1 cellular context compared by ENCODE assay signal in the genomic region with DNA sequence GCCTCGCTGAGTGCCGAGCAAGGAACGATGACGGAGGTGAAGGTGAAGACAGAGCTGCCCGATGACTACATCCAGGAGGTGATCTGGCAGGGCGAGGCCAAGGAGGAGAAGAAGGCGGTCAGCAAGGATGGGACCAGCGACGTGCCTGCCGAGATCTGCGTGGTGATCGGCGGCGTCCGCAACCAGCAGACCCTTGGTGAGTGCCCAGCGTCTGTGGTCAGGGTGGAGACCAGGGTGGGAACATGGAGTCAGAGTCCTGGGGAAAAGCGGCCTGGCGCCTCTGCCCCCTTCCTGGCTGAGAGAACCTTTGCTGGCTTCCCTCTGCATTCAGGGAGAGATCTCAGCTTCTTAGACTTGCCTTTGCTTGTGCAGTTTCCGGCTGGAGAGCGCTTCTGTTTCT.
TF ChIP-seq lines count a peak whose summit lies in the region.

No MANE protein-coding gene starts in this region.

TF ChIP-seq in GM23338, 12 proteins besides CTCF, POLR2A, EP300 and RAD21 (continued from another document):
- no peak for TF ChIP-seq REST (IDR thresholded peaks at IDR 0.05; ENCODE audit: unreplicated experiment)
- no peak for TF ChIP-seq STAT1 (IDR thresholded peaks at IDR 0.05; ENCODE audit: unreplicated experiment)
- no peak for TF ChIP-seq ZNF331 (CRISPR knock-in tag; IDR thresholded peaks at IDR 0.05; ENCODE audit: low read depth)
- no peak for TF ChIP-seq ZNF114 (CRISPR knock-in tag; IDR thresholded peaks at IDR 0.05)
- no peak for TF ChIP-seq CREB1 (CRISPR knock-in tag; IDR thresholded peaks at IDR 0.05; ENCODE audit: low read depth)
- TF ChIP-seq, protein P1, sequence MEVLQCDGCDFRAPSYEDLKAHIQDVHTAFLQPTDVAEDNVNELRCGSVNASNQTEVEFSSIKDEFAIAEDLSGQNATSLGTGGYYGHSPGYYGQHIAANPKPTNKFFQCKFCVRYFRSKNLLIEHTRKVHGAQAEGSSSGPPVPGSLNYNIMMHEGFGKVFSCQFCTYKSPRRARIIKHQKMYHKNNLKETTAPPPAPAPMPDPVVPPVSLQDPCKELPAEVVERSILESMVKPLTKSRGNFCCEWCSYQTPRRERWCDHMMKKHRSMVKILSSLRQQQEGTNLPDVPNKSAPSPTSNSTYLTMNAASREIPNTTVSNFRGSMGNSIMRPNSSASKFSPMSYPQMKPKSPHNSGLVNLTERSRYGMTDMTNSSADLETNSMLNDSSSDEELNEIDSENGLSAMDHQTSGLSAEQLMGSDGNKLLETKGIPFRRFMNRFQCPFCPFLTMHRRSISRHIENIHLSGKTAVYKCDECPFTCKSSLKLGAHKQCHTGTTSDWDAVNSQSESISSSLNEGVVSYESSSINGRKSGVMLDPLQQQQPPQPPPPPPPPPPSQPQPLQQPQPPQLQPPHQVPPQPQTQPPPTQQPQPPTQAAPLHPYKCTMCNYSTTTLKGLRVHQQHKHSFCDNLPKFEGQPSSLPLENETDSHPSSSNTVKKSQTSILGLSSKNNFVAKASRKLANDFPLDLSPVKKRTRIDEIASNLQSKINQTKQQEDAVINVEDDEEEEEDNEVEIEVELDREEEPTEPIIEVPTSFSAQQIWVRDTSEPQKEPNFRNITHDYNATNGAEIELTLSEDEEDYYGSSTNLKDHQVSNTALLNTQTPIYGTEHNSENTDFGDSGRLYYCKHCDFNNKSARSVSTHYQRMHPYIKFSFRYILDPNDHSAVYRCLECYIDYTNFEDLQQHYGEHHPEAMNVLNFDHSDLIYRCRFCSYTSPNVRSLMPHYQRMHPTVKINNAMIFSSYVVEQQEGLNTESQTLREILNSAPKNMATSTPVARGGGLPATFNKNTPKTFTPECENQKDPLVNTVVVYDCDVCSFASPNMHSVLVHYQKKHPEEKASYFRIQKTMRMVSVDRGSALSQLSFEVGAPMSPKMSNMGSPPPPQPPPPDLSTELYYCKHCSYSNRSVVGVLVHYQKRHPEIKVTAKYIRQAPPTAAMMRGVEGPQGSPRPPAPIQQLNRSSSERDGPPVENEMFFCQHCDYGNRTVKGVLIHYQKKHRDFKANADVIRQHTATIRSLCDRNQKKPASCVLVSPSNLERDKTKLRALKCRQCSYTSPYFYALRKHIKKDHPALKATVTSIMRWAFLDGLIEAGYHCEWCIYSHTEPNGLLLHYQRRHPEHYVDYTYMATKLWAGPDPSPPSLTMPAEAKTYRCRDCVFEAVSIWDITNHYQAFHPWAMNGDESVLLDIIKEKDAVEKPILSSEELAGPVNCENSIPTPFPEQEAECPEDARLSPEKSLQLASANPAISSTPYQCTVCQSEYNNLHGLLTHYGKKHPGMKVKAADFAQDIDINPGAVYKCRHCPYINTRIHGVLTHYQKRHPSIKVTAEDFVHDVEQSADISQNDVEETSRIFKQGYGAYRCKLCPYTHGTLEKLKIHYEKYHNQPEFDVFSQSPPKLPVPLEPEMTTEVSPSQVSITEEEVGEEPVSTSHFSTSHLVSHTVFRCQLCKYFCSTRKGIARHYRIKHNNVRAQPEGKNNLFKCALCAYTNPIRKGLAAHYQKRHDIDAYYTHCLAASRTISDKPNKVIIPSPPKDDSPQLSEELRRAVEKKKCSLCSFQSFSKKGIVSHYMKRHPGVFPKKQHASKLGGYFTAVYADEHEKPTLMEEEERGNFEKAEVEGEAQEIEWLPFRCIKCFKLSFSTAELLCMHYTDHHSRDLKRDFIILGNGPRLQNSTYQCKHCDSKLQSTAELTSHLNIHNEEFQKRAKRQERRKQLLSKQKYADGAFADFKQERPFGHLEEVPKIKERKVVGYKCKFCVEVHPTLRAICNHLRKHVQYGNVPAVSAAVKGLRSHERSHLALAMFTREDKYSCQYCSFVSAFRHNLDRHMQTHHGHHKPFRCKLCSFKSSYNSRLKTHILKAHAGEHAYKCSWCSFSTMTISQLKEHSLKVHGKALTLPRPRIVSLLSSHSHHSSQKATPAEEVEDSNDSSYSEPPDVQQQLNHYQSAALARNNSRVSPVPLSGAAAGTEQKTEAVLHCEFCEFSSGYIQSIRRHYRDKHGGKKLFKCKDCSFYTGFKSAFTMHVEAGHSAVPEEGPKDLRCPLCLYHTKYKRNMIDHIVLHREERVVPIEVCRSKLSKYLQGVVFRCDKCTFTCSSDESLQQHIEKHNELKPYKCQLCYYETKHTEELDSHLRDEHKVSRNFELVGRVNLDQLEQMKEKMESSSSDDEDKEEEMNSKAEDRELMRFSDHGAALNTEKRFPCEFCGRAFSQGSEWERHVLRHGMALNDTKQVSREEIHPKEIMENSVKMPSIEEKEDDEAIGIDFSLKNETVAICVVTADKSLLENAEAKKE (CRISPR knock-in tag; IDR thresholded peaks at IDR 0.05): no peak
- TF ChIP-seq EZH2 (IDR thresholded peaks at IDR 0.05; ENCODE audit: low read depth, unreplicated experiment): no peak
- no peak for TF ChIP-seq NANOG (IDR thresholded peaks at IDR 0.05; ENCODE audit: borderline replicate concordance)
- TF ChIP-seq, protein P2, sequence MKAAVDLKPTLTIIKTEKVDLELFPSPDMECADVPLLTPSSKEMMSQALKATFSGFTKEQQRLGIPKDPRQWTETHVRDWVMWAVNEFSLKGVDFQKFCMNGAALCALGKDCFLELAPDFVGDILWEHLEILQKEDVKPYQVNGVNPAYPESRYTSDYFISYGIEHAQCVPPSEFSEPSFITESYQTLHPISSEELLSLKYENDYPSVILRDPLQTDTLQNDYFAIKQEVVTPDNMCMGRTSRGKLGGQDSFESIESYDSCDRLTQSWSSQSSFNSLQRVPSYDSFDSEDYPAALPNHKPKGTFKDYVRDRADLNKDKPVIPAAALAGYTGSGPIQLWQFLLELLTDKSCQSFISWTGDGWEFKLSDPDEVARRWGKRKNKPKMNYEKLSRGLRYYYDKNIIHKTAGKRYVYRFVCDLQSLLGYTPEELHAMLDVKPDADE (IDR thresholded peaks at IDR 0.05): no peak
- TF ChIP-seq POLR2AphosphoS5 (IDR thresholded peaks at IDR 0.05; ENCODE audit: low read depth): no peak
- TF ChIP-seq EZH2phosphoT487 (IDR thresholded peaks at IDR 0.05; ENCODE audit: unreplicated experiment): no peak
TF ChIP-seq in GM23338: peak in this region for 0.
